18 cellular contexts compared by ENCODE assay signal in genomic region chr6:42321976-42322375, GRCh38.
DNase-seq lines count a peak whose midpoint lies in the region; ATAC-seq and TF ChIP-seq lines count a peak whose summit lies in the region.
"Had no signal": no experiment of that assay in that cellular context is flagged by ENCODE, and none has a peak within 500 bp of the region (broad histone marks: within the 10 kb centered on the region; RNA-seq: fewer than 3 reads in every experiment).

No MANE protein-coding gene starts in this region.

- no peak for TF ChIP-seq EP300 in upper lobe of left lung (IDR thresholded peaks at IDR 0.05)

- peaks cover 57 to 63% of the 10 kb centered on the region in 2 experiments for H3K4me1 ChIP-seq in neutrophil (ENCODE audit: control insufficient read depth in 1 of 2, insufficient read depth in 1 of 2, low read depth in 1 of 2, low read length in 1 of 2)
- H3K4me1 ChIP-seq in upper lobe of left lung = peaks cover 0 to 4% (median 0%) of the 10 kb centered on the region in 4 donors
- H3K4me1 ChIP-seq: BE2C had no signal

- H3K27me3 ChIP-seq in HL-60 (ENCODE audit: insufficient read depth, poor library complexity, severe bottlenecking) = no peaks in the 10 kb centered on the region
- H3K27me3 ChIP-seq in neutrophil = no peaks in the 10 kb centered on the region
- no peaks in the 10 kb centered on the region for H3K27me3 ChIP-seq in upper lobe of left lung
- H3K27me3 ChIP-seq: BE2C, SJCRH30 had no signal

- H3K9me3 ChIP-seq in neutrophil = no peaks in the 10 kb centered on the region
- no peaks in the 10 kb centered on the region for H3K9me3 ChIP-seq in upper lobe of left lung
- H3K9me3 ChIP-seq: BE2C had no signal

- no peaks in the 10 kb centered on the region for H3K27me3 Mint-ChIP-seq in activated CD8-positive, alpha-beta memory T cell treated with anti-CD3 and anti-CD28 coated beads, Interleukin-2, amount 10 ng/mL, durations not matched to agents 7 days and 5 days
- H3K27me3 Mint-ChIP-seq in activated CD4-positive, alpha-beta memory T cell treated with anti-CD3 and anti-CD28 coated beads, Interleukin-2, amount 10 ng/mL, durations not matched to agents 7 days and 5 days = no peaks in the 10 kb centered on the region

- POLR2A ChIA-PET in activated CD4-positive, alpha-beta memory T cell treated with anti-CD3 and anti-CD28 coated beads, Interleukin-2, amount 10 ng/mL, durations not matched to agents 7 days and 5 days (lab: Charles Lee) = no interaction called here

- no peak for ATAC-seq in activated CD8-positive, alpha-beta memory T cell treated with anti-CD3 and anti-CD28 coated beads, Interleukin-2, amount 10 ng/mL, durations not matched to agents 7 days and 5 days
- ATAC-seq in HG03520 (IDR thresholded peaks at IDR 0.05; ENCODE audit: unreplicated experiment) = no peak
- no peak for ATAC-seq in upper lobe of left lung (ENCODE audit: low FRiP score in 2 of 2)
- no peak for ATAC-seq in GM18861 (IDR thresholded peaks at IDR 0.05; ENCODE audit: unreplicated experiment)

- H3K4me3 ChIP-seq in HL-60 (replicated peaks; ENCODE audit: insufficient read depth, low read length) (no peak overlapping the region), neutrophil (ENCODE audit: low read depth in 1 of 2, low read length in 1 of 2) (no peak overlapping the region), upper lobe of left lung (no peak overlapping the region)
- H3K4me3 ChIP-seq: PC-9, SJCRH30 had no signal

- H3K27ac Mint-ChIP-seq in activated CD8-positive, alpha-beta memory T cell treated with anti-CD3 and anti-CD28 coated beads, Interleukin-2, amount 10 ng/mL, durations not matched to agents 7 days and 5 days = peak overlapping the region; percentile 34
- H3K27ac Mint-ChIP-seq in activated CD4-positive, alpha-beta memory T cell treated with anti-CD3 and anti-CD28 coated beads, Interleukin-2, amount 10 ng/mL, durations not matched to agents 7 days and 5 days = peak overlapping the region; percentile 50

- no peaks in the 10 kb centered on the region for H3K36me3 ChIP-seq in neutrophil
- H3K36me3 ChIP-seq in upper lobe of left lung = no peaks in the 10 kb centered on the region
- H3K36me3 ChIP-seq: BE2C, SJCRH30 had no signal

- WGBS in upper lobe of left lung, 2 donors = 78 to 82% methylated on average over 2 of the region's 2 CpGs

- DNase-seq in activated CD8-positive, alpha-beta memory T cell treated with anti-CD3 and anti-CD28 coated beads, Interleukin-2, amount 10 ng/mL, durations not matched to agents 7 days and 5 days = no peak
- DNase-seq in activated CD8-positive, alpha-beta memory T cell treated with anti-CD3 and anti-CD28 coated beads, Interleukin-2, amount 50 U/mL, for 48 hours = no peak
- DNase-seq in HL-60 (ENCODE audit: low read depth in 1 of 2, low spot score in 1 of 2) (no peak), upper lobe of left lung (no peak)
- DNase-seq in activated CD4-positive, alpha-beta memory T cell treated with anti-CD3 and anti-CD28 coated beads, Interleukin-2, amount 10 ng/mL, durations not matched to agents 7 days and 5 days = no peak
- DNase-seq: 8988T, BE2C, DMS79, MV-4-11, NCI-H1694 treated with DMSO at 0.1 percent for 48 hours, NCI-H2107, NCI-H524, PC-9, SJCRH30 had no signal

- TF ChIP-seq CTCF in HL-60 (IDR thresholded peaks at IDR 0.05; ENCODE audit: insufficient read depth, low read length) (no peak), neutrophil (IDR thresholded peaks at IDR 0.05) (no peak), upper lobe of left lung (IDR thresholded peaks at IDR 0.05) (no peak)

- TF ChIP-seq POLR2A in upper lobe of left lung (IDR thresholded peaks at IDR 0.05) = no peak

- H3K27ac ChIP-seq in HL-60 (replicated peaks) (peak overlapping the region; percentile 15), neutrophil (peak overlapping the region; percentile 68), upper lobe of left lung (no peak overlapping the region)
- H3K27ac ChIP-seq: KMS-11, PC-9, SJCRH30 had no signal

- H3K9me3 Mint-ChIP-seq in activated CD8-positive, alpha-beta memory T cell treated with anti-CD3 and anti-CD28 coated beads, Interleukin-2, amount 10 ng/mL, durations not matched to agents 7 days and 5 days (ENCODE audit: low read depth) = no peaks in the 10 kb centered on the region
- no peaks in the 10 kb centered on the region for H3K9me3 Mint-ChIP-seq in activated CD4-positive, alpha-beta memory T cell treated with anti-CD3 and anti-CD28 coated beads, Interleukin-2, amount 10 ng/mL, durations not matched to agents 7 days and 5 days

- no peak overlapping the region for H3K4me3 Mint-ChIP-seq in activated CD8-positive, alpha-beta memory T cell treated with anti-CD3 and anti-CD28 coated beads, Interleukin-2, amount 10 ng/mL, durations not matched to agents 7 days and 5 days
- no peak overlapping the region for H3K4me3 Mint-ChIP-seq in activated CD4-positive, alpha-beta memory T cell treated with anti-CD3 and anti-CD28 coated beads, Interleukin-2, amount 10 ng/mL, durations not matched to agents 7 days and 5 days

- peaks cover 47% of the 10 kb centered on the region for H3K4me1 Mint-ChIP-seq in activated CD8-positive, alpha-beta memory T cell treated with anti-CD3 and anti-CD28 coated beads, Interleukin-2, amount 10 ng/mL, durations not matched to agents 7 days and 5 days
- H3K4me1 Mint-ChIP-seq in activated CD4-positive, alpha-beta memory T cell treated with anti-CD3 and anti-CD28 coated beads, Interleukin-2, amount 10 ng/mL, durations not matched to agents 7 days and 5 days = peaks cover 40% of the 10 kb centered on the region

- H3K36me3 Mint-ChIP-seq in activated CD8-positive, alpha-beta memory T cell treated with anti-CD3 and anti-CD28 coated beads, Interleukin-2, amount 10 ng/mL, durations not matched to agents 7 days and 5 days = peaks cover 51% of the 10 kb centered on the region
- H3K36me3 Mint-ChIP-seq in activated CD4-positive, alpha-beta memory T cell treated with anti-CD3 and anti-CD28 coated beads, Interleukin-2, amount 10 ng/mL, durations not matched to agents 7 days and 5 days (ENCODE audit: low read depth) = peaks cover 21% of the 10 kb centered on the region

- CTCF ChIA-PET in activated CD8-positive, alpha-beta memory T cell treated with anti-CD3 and anti-CD28 coated beads, Interleukin-2, amount 10 ng/mL, durations not matched to agents 7 days and 5 days (lab: Charles Lee) = no interaction called here
- CTCF ChIA-PET in activated CD4-positive, alpha-beta memory T cell treated with anti-CD3 and anti-CD28 coated beads, Interleukin-2, amount 10 ng/mL, durations not matched to agents 7 days and 5 days (lab: Charles Lee) = no interaction called here

Comparison
In these comparisons a context has a peak if more than half of its experiments do, and no peak if none do; other contexts are left out.
1. H3K27ac ChIP-seq: peak in HL-60 (single experiment) and neutrophil (single experiment); none in upper lobe of left lung (0 of 4).